ENCODE assay signal across 22 cellular contexts in the genomic region with DNA sequence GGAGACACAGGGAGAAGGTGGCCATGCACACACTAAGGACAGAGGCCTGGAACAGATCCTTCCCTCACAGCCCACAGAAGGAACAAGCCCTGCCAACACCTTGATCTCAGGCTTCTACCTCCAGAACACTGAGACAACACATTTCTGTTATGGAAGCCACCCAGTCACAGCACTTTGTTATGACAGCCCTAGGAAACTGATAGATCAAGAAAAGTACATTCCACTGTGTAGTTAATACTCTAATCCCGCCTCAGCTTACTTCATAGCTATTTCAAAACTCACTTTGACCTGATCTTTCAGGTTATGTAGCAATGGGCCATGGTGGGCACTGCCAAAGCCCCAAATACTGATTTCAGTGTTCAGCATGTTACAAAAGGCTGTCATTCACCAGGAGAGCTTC.
"Had no signal": no experiment of that assay in that cellular context is flagged by ENCODE, and none has a peak within 500 bp of the region (broad histone marks: within the 10 kb centered on the region; RNA-seq: fewer than 3 reads in every experiment).

No MANE protein-coding gene starts in this region.

- H3K27ac ChIP-seq: brain microvascular endothelial cell, left ventricle myocardium inferior, neural progenitor cell, right atrium auricular region had no signal

- H3K4me1 ChIP-seq: left ventricle myocardium inferior, right atrium auricular region had no signal

- DNase-seq: activated CD4-positive, alpha-beta T cell treated with anti-CD3 and anti-CD28 coated beads, Interleukin-2, amount 10 ng/mL, durations not matched to agents 7 days and 5 days; activated CD8-positive, alpha-beta memory T cell treated with anti-CD3 and anti-CD28 coated beads, Interleukin-2, amount 50 U/mL, for 4 hours; activated effector memory CD4-positive, alpha-beta T cell treated with Interleukin-2 at 50 U/mL for 16 hours; activated naive CD4-positive, alpha-beta T cell treated with anti-CD3 and anti-CD28 coated beads, Interleukin-2, amount 50 U/mL, for 16 hours; activated T-cell treated with anti-CD3 and anti-CD28 coated beads, Interleukin-2, amount 50 U/mL, for 4 hours; aorta; brain microvascular endothelial cell; central memory CD4-positive, alpha-beta T cell; effector CD4-positive, alpha-beta T cell; left ventricle myocardium inferior; mammary epithelial cell; stimulated activated CD4-positive, alpha-beta T cell treated with anti-CD3 and anti-CD28 coated beads, Interleukin-12 subunit alpha, Interleukin-12 subunit beta, amount 100 ng/mL, for 4 hours; stimulated activated CD4-positive, alpha-beta T cell treated with anti-CD3 and anti-CD28 coated beads, Interleukin-1b, Interleukin-23, amount 100 ng/mL, for 48 hours; stimulated activated CD8-positive, alpha-beta memory T cell treated with anti-CD3 and anti-CD28 coated beads, Interleukin-4, amount 100 ng/mL, for 48 hours; stimulated activated naive CD4-positive, alpha-beta T cell had no signal

- H3K9me3 ChIP-seq: right atrium auricular region, thyroid gland had no signal

- FAIRE-seq: colon, endothelial cell of umbilical vein, frontal cortex had no signal

- H3K4me3 ChIP-seq: left ventricle myocardium inferior, neural progenitor cell, right atrium auricular region, thyroid gland had no signal

- ATAC-seq: activated CD4-positive, CD25-positive, alpha-beta regulatory T cell treated with anti-CD3 and anti-CD28 coated beads, Interleukin-2, amount 50 U/mL, for 24 hours; activated T-cell treated with anti-CD3 and anti-CD28 coated beads, Interleukin-2, amount 50 U/mL, for 4 hours had no signal

- H3K36me3 ChIP-seq: brain microvascular endothelial cell, left ventricle myocardium inferior, neural progenitor cell, right atrium auricular region, thyroid gland had no signal

- H3K9ac ChIP-seq: neural progenitor cell had no signal

- H3K27me3 ChIP-seq: brain microvascular endothelial cell, neural progenitor cell, right atrium auricular region, thyroid gland had no signal
